Comparison of ENCODE assay signal across 16 cellular contexts in genomic region chr17:50304781-50305404, GRCh38. TPM values are rescaled to one million over a fixed set of nuclear protein-coding genes. Genes with fewer than 3 reads are reported as not detected.
DNase-seq lines count a peak whose midpoint lies in the region; ATAC-seq and TF ChIP-seq lines count a peak whose summit lies in the region.
"Had no signal": no experiment of that assay in that cellular context is flagged by ENCODE, and none has a peak within 500 bp of the region (broad histone marks: within the 10 kb centered on the region; RNA-seq: fewer than 3 reads in every experiment).

No MANE protein-coding gene starts in this region.

- peak; percentile 31 for DNase-seq in activated CD4-positive, alpha-beta T cell treated with anti-CD3 and anti-CD28 coated beads for 36 hours
- DNase-seq in activated CD4-positive, alpha-beta T cell treated with anti-CD3 and anti-CD28 coated beads, Interleukin-2, amount 10 ng/mL, durations not matched to agents 7 days and 5 days, result no peak
- DNase-seq in WTC11 (ENCODE audit: low spot score) (no peak), fibroblast of villous mesenchyme (ENCODE audit: low read depth) (peak; percentile 41), smooth muscle cell (lab: John Stamatoyannopoulos, UW; ENCODE audit: unreplicated experiment) (no peak), cerebellar nuclear complex (lab: John Stamatoyannopoulos, UW) (no peak), PC-9 (no peak), DMS153 (lab: John Stamatoyannopoulos, UW) (no peak)
- DNase-seq: activated CD8-positive, alpha-beta memory T cell treated with anti-CD3 and anti-CD28 coated beads, Interleukin-2, amount 10 ng/mL, durations not matched to agents 7 days and 5 days; kidney glomerular epithelial cell; NCI-H1417 treated with DMSO at 0.1 percent for 48 hours; NK-92 treated with Interleukin-12 subunit alpha and Interleukin-12 subunit beta, amount 100 ng/mL, for 24 hours; stimulated activated CD4-positive, alpha-beta T cell treated with anti-CD3 and anti-CD28 coated beads, Interleukin-2, amount 100 ng/mL, for 24 hours; T-helper 1 cell had no signal

- H3K9me3 ChIP-seq in smooth muscle cell (replicated peaks; ENCODE audit: low read depth) (no peaks in the 10 kb centered on the region), PC-9 (ENCODE audit: insufficient read depth, low read depth) (no peaks in the 10 kb centered on the region)

- no peaks in the 10 kb centered on the region for H3K36me3 Mint-ChIP-seq in activated CD4-positive, alpha-beta T cell treated with anti-CD3 and anti-CD28 coated beads for 36 hours (ENCODE audit: low read depth)
- H3K36me3 Mint-ChIP-seq in activated CD4-positive, alpha-beta T cell treated with anti-CD3 and anti-CD28 coated beads, Interleukin-2, amount 10 ng/mL, durations not matched to agents 7 days and 5 days (ENCODE audit: low read depth), result no peaks in the 10 kb centered on the region
- H3K36me3 Mint-ChIP-seq in WTC11, result no peaks in the 10 kb centered on the region
- H3K36me3 Mint-ChIP-seq: activated CD8-positive, alpha-beta memory T cell treated with anti-CD3 and anti-CD28 coated beads, Interleukin-2, amount 10 ng/mL, durations not matched to agents 7 days and 5 days had no signal

- intact Hi-C loops in activated CD4-positive, alpha-beta T cell treated with anti-CD3 and anti-CD28 coated beads for 36 hours (cut with DNase I, micrococcal nuclease), result no loop called here
- intact Hi-C loops in PC-9 (cut with micrococcal nuclease; ENCODE audit: unreplicated experiment), result no loop called here

- POLR2A ChIA-PET in activated CD4-positive, alpha-beta T cell treated with anti-CD3 and anti-CD28 coated beads for 36 hours (lab: Charles Lee), result no interaction called here
- POLR2A ChIA-PET in activated CD4-positive, alpha-beta T cell treated with anti-CD3 and anti-CD28 coated beads, Interleukin-2, amount 10 ng/mL, durations not matched to agents 7 days and 5 days (lab: Charles Lee), result no interaction called here
- POLR2A ChIA-PET in WTC11 (lab: Charles Lee) (no interaction called here), PC-9 (lab: Charles Lee; ENCODE audit: unreplicated experiment) (no interaction called here)

- WGBS in smooth muscle cell (ENCODE audit: low lambda C conversion rate), result 33% methylated on average over 7 of the region's 7 CpGs

- H3K27ac ChIP-seq in smooth muscle cell (ENCODE audit: low read depth), result peak overlapping the region; percentile 81
- no peak overlapping the region for H3K27ac ChIP-seq in PC-9
- H3K27ac ChIP-seq: parathyroid adenoma had no signal

- H3K4me1 Mint-ChIP-seq in activated CD4-positive, alpha-beta T cell treated with anti-CD3 and anti-CD28 coated beads for 36 hours, result peaks cover 21% of the 10 kb centered on the region
- H3K4me1 Mint-ChIP-seq in activated CD4-positive, alpha-beta T cell treated with anti-CD3 and anti-CD28 coated beads, Interleukin-2, amount 10 ng/mL, durations not matched to agents 7 days and 5 days, result peaks cover 6% of the 10 kb centered on the region
- peaks cover 8% of the 10 kb centered on the region; the same call in 1 of the 2 replicates for H3K4me1 Mint-ChIP-seq in WTC11

- no peaks in the 10 kb centered on the region for H3K9me3 Mint-ChIP-seq in activated CD4-positive, alpha-beta T cell treated with anti-CD3 and anti-CD28 coated beads for 36 hours (ENCODE audit: low read depth)
- no peaks in the 10 kb centered on the region for H3K9me3 Mint-ChIP-seq in activated CD4-positive, alpha-beta T cell treated with anti-CD3 and anti-CD28 coated beads, Interleukin-2, amount 10 ng/mL, durations not matched to agents 7 days and 5 days
- H3K9me3 Mint-ChIP-seq in WTC11, result 0 out of 2 replicates have a peak, but pooled peaks cover 6% of the 10 kb centered on the region
- H3K9me3 Mint-ChIP-seq: stimulated activated naive CD8-positive, alpha-beta T cell treated with anti-CD3 and anti-CD28 coated beads, Interleukin-15, Interleukin-2, amounts not matched to agents 100 ng/mL and 50 ng/mL, for 24 hours had no signal

- CTCF ChIA-PET in activated CD4-positive, alpha-beta T cell treated with anti-CD3 and anti-CD28 coated beads for 36 hours (lab: Charles Lee), result interaction anchor here (0.6 to 5.6 kb wide), 5 partner anchors 8 to 1142 kb away, joined by 3 to 27 read pairs (median 3); partner anchors contain the start of gene COL1A1
- CTCF ChIA-PET in activated CD4-positive, alpha-beta T cell treated with anti-CD3 and anti-CD28 coated beads, Interleukin-2, amount 10 ng/mL, durations not matched to agents 7 days and 5 days (lab: Charles Lee), result interaction anchor here (1.4 to 1.7 kb wide), 2 partner anchors 105 kb away, joined by 4 to 7 read pairs; no protein-coding TSS in a partner anchor
- CTCF ChIA-PET in WTC11 (lab: Charles Lee), result interaction anchor here (1.2 kb wide), 1 partner anchor 105 kb away, joined by 3 read pairs; no protein-coding TSS in a partner anchor
- CTCF ChIA-PET in PC-9 (lab: Charles Lee), result no interaction called here

- H3K4me3 ChIP-seq in fibroblast of villous mesenchyme (ENCODE audit: low read depth, low read length) (no peak overlapping the region), smooth muscle cell (no peak overlapping the region), PC-9 (no peak overlapping the region)

- H3F3A ChIP-seq in smooth muscle cell (ENCODE audit: low read depth) (no peaks in the 10 kb centered on the region), PC-9 (ENCODE audit: insufficient read depth, low read depth) (peaks cover 3% of the 10 kb centered on the region; the same call in 1 of the 2 replicates)

- no peaks in the 10 kb centered on the region for H3K79me2 ChIP-seq in smooth muscle cell (ENCODE audit: low read depth)
- H3K79me2 ChIP-seq in PC-9 (ENCODE audit: low read depth), result no peaks in the 10 kb centered on the region
- H3K79me2 ChIP-seq: parathyroid adenoma had no signal

- H3K27me3 Mint-ChIP-seq in activated CD4-positive, alpha-beta T cell treated with anti-CD3 and anti-CD28 coated beads for 36 hours, result peaks cover 6% of the 10 kb centered on the region
- peaks cover 6% of the 10 kb centered on the region for H3K27me3 Mint-ChIP-seq in activated CD4-positive, alpha-beta T cell treated with anti-CD3 and anti-CD28 coated beads, Interleukin-2, amount 10 ng/mL, durations not matched to agents 7 days and 5 days
- peaks cover 28% of the 10 kb centered on the region for H3K27me3 Mint-ChIP-seq in WTC11 (ENCODE audit: low read depth)

- H4K20me1 ChIP-seq in smooth muscle cell (ENCODE audit: low read depth) (no peaks in the 10 kb centered on the region), PC-9 (ENCODE audit: insufficient read depth) (no peaks in the 10 kb centered on the region)

- no peak overlapping the region for H3K27ac Mint-ChIP-seq in activated CD4-positive, alpha-beta T cell treated with anti-CD3 and anti-CD28 coated beads for 36 hours
- no peak overlapping the region for H3K27ac Mint-ChIP-seq in activated CD4-positive, alpha-beta T cell treated with anti-CD3 and anti-CD28 coated beads, Interleukin-2, amount 10 ng/mL, durations not matched to agents 7 days and 5 days
- H3K27ac Mint-ChIP-seq in WTC11, result no peak overlapping the region
- H3K27ac Mint-ChIP-seq: activated CD8-positive, alpha-beta memory T cell treated with anti-CD3 and anti-CD28 coated beads, Interleukin-2, amount 10 ng/mL, durations not matched to agents 7 days and 5 days; stimulated activated naive CD8-positive, alpha-beta T cell treated with anti-CD3 and anti-CD28 coated beads, Interleukin-15, Interleukin-2, amounts not matched to agents 100 ng/mL and 50 ng/mL, for 24 hours had no signal

- no peaks in the 10 kb centered on the region for H3K27me3 ChIP-seq in smooth muscle cell (ENCODE audit: low read depth)
- no peaks in the 10 kb centered on the region for H3K27me3 ChIP-seq in PC-9 (ENCODE audit: insufficient read depth, low read depth)

- H3K4me1 ChIP-seq in smooth muscle cell (ENCODE audit: low read depth), result peaks cover 9% of the 10 kb centered on the region
- H3K4me1 ChIP-seq in PC-9 (replicated peaks; ENCODE audit: insufficient read depth), result no peaks in the 10 kb centered on the region
- H3K4me1 ChIP-seq: parathyroid adenoma had no signal

- H3K9me2 ChIP-seq in PC-9 (ENCODE audit: insufficient read depth), result no peaks in the 10 kb centered on the region

- H3K4me3 Mint-ChIP-seq in activated CD4-positive, alpha-beta T cell treated with anti-CD3 and anti-CD28 coated beads for 36 hours, result no peak overlapping the region
- no peak overlapping the region for H3K4me3 Mint-ChIP-seq in activated CD4-positive, alpha-beta T cell treated with anti-CD3 and anti-CD28 coated beads, Interleukin-2, amount 10 ng/mL, durations not matched to agents 7 days and 5 days
- no peak overlapping the region for H3K4me3 Mint-ChIP-seq in WTC11
- H3K4me3 Mint-ChIP-seq: activated CD8-positive, alpha-beta memory T cell treated with anti-CD3 and anti-CD28 coated beads, Interleukin-2, amount 10 ng/mL, durations not matched to agents 7 days and 5 days; stimulated activated naive CD8-positive, alpha-beta T cell treated with anti-CD3 and anti-CD28 coated beads, Interleukin-15, Interleukin-2, amounts not matched to agents 100 ng/mL and 50 ng/mL, for 24 hours had no signal

- TF ChIP-seq CTCF in WTC11 (IDR thresholded peaks at IDR 0.05) (no peak), fibroblast of villous mesenchyme (IDR thresholded peaks at IDR 0.05; ENCODE audit: insufficient read depth, low read depth, low read length) (no peak), smooth muscle cell (IDR thresholded peaks at IDR 0.05; ENCODE audit: borderline replicate concordance, insufficient read depth, poor library complexity, severe bottlenecking) (no peak), PC-9 (conservative IDR thresholded peaks at IDR 0.05) (no peak)

- H3K36me3 ChIP-seq in smooth muscle cell (ENCODE audit: low read depth), result no peaks in the 10 kb centered on the region
- H3K36me3 ChIP-seq in PC-9 (ENCODE audit: low read depth), result no peaks in the 10 kb centered on the region

- no peak for ATAC-seq in activated CD4-positive, alpha-beta T cell treated with anti-CD3 and anti-CD28 coated beads for 36 hours
- no peak for ATAC-seq in WTC11
- ATAC-seq: activated CD8-positive, alpha-beta memory T cell treated with anti-CD3 and anti-CD28 coated beads, Interleukin-2, amount 10 ng/mL, durations not matched to agents 7 days and 5 days had no signal

- H2AFZ ChIP-seq in smooth muscle cell (ENCODE audit: low read depth), result peak overlapping the region; percentile 58
- H2AFZ ChIP-seq in PC-9, result no peak overlapping the region
- H2AFZ ChIP-seq: parathyroid adenoma had no signal

- peak overlapping the region; percentile 36 for H3K9ac ChIP-seq in smooth muscle cell (ENCODE audit: low read depth)
- H3K9ac ChIP-seq: parathyroid adenoma had no signal

- peak overlapping the region; percentile 55 for H3K4me2 ChIP-seq in smooth muscle cell
- no peak overlapping the region for H3K4me2 ChIP-seq in PC-9

- BruUV-seq in PC-9 (replicated peaks; lab: Mats Ljungman, UMichigan), result no TSS peak

RNA-seq across cellular contexts. Expression of gene TMEM92, which starts 30.6 kb away (rescaled TPM):
- total RNA-seq in activated CD4-positive, alpha-beta T cell treated with anti-CD3 and anti-CD28 coated beads for 36 hours, result under 1 TPM; 0.23 TPM
- total RNA-seq in activated CD4-positive, alpha-beta T cell treated with anti-CD3 and anti-CD28 coated beads, Interleukin-2, amount 10 ng/mL, durations not matched to agents 7 days and 5 days, result not detected
- total RNA-seq in WTC11 (2021) (9.8 to 10.4 TPM (median 10.3 TPM) in 3 replicates), fibroblast of villous mesenchyme (under 0.01 TPM in 1 of 2 replicates, not detected in the other), smooth muscle cell (1.9 and 7.4 TPM in 2 replicates), PC-9 (2021) (12.9 and 16.6 TPM in 2 replicates)
- polyA plus RNA-seq in smooth muscle cell, result 4.8 and 14.4 TPM in 2 replicates

RNA-seq across cellular contexts. Expression of gene XYLT2, which starts 41.0 kb away (rescaled TPM):
- total RNA-seq in activated CD4-positive, alpha-beta T cell treated with anti-CD3 and anti-CD28 coated beads for 36 hours, result 10 to 100 TPM; 29.8 to 30.4 TPM
- total RNA-seq in activated CD4-positive, alpha-beta T cell treated with anti-CD3 and anti-CD28 coated beads, Interleukin-2, amount 10 ng/mL, durations not matched to agents 7 days and 5 days, result 10 to 100 TPM; 22.1 to 23.6 TPM
- total RNA-seq in WTC11 (2021) (35.7 to 39.7 TPM (median 37.9 TPM) in 3 replicates), fibroblast of villous mesenchyme (53.5 and 60.5 TPM in 2 replicates), smooth muscle cell (33.2 and 34.3 TPM in 2 replicates), PC-9 (2021) (34.0 and 37.5 TPM in 2 replicates)
- polyA plus RNA-seq in smooth muscle cell, result 32.3 and 41.4 TPM in 2 replicates

Comparison
In these comparisons a context has a peak if more than half of its experiments do, and no peak if none do; other contexts are left out.
1. DNase-seq: peak in activated CD4-positive, alpha-beta T cell treated with anti-CD3 and anti-CD28 coated beads for 36 hours (single experiment) and fibroblast of villous mesenchyme (single experiment); none in activated CD4-positive, alpha-beta T cell treated with anti-CD3 and anti-CD28 coated beads, Interleukin-2, amount 10 ng/mL, durations not matched to agents 7 days and 5 days (single experiment), WTC11 (single experiment), smooth muscle cell (single experiment), cerebellar nuclear complex (0 of 2), PC-9 (0 of 2) and DMS153 (single experiment).